8 cellular contexts compared by ENCODE assay signal in the genomic region with DNA sequence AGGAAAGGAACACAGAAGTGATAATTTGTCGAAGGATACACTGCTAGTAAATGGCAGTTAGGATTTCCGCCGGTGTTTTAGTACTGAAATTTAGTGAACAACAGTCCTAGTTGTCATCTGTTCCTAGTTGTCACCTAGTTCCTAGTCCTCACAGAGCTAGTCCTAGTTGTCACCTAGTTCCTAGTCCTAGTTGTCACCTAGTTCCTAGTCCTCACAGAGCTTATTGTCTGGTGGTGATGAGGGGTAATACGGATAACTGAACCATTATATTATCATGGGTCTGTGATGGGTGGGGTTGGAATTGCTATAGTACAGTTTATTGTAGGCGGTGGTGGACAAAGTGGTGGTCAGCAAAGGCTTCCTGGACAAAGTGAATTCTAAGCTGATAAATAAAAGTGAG. TPM values are rescaled to one million over a fixed set of nuclear protein-coding genes. Genes with fewer than 3 reads are reported as not detected.
DNase-seq lines count a peak whose midpoint lies in the region; ATAC-seq and TF ChIP-seq lines count a peak whose summit lies in the region.

No MANE protein-coding gene starts in this region.

- H3K9me3 Mint-ChIP-seq in glutamatergic neuron (ENCODE audit: unreplicated experiment) = no peaks in the 10 kb centered on the region
- no peaks in the 10 kb centered on the region for H3K9me3 Mint-ChIP-seq in stimulated activated naive B cell treated with anti-CD40 and anti-IgM and Interleukin-4, amounts not matched to agents 10 μg/mL and 1 μg/mL and 100 μg/mL, for 72 hours

- WGBS in heart right ventricle, 2 donors = 96 to 97% methylated on average over 5 of the region's 5 CpGs

- DNase-seq in heart right ventricle (no peak), cardiac septum (ENCODE audit: low spot score) (no peak), T-helper 17 cell (no peak), glutamatergic neuron (no peak), foreskin melanocyte (no peak)
- no peak for DNase-seq in stimulated activated naive B cell treated with anti-CD40 and anti-IgM and Interleukin-4, amounts not matched to agents 10 μg/mL and 1 μg/mL and 100 μg/mL, for 72 hours

- H3K36me3 Mint-ChIP-seq in T-helper 17 cell (ENCODE audit: low read depth) = peaks cover 2% of the 10 kb centered on the region
- H3K36me3 Mint-ChIP-seq in glutamatergic neuron (ENCODE audit: unreplicated experiment) = no peaks in the 10 kb centered on the region
- peaks cover 9 to 29% of the 10 kb centered on the region in 2 donors for H3K36me3 Mint-ChIP-seq in stimulated activated naive B cell treated with anti-CD40 and anti-IgM and Interleukin-4, amounts not matched to agents 10 μg/mL and 1 μg/mL and 100 μg/mL, for 72 hours

- peak overlapping the region in 6 of 10 donors; percentile 78 to 98 (median 87) for H3K4me3 ChIP-seq in heart right ventricle

- peak overlapping the region; percentile 74 for H3K27ac Mint-ChIP-seq in T-helper 17 cell
- H3K27ac Mint-ChIP-seq in glutamatergic neuron (ENCODE audit: unreplicated experiment) = no peak overlapping the region
- no peak overlapping the region for H3K27ac Mint-ChIP-seq in stimulated activated naive B cell treated with anti-CD40 and anti-IgM and Interleukin-4, amounts not matched to agents 10 μg/mL and 1 μg/mL and 100 μg/mL, for 72 hours

- peak overlapping the region in 5 of 10 donors; percentile 4 to 83 (median 80) for H3K27ac ChIP-seq in heart right ventricle

- H3K4me1 ChIP-seq in heart right ventricle = peaks cover 0 to 57% (median 39%) of the 10 kb centered on the region in 9 donors

- H3K27me3 ChIP-seq in heart right ventricle = no peaks in the 10 kb centered on the region

- peaks cover 0 to 37% (median 20%) of the 10 kb centered on the region in 9 donors for H3K36me3 ChIP-seq in heart right ventricle

- ATAC-seq in heart right ventricle (no peak), T-helper 17 cell (no peak), GM18873 (IDR thresholded peaks at IDR 0.05; ENCODE audit: low FRiP score, unreplicated experiment) (no peak), HG03135 (IDR thresholded peaks at IDR 0.05; ENCODE audit: unreplicated experiment) (no peak)
- ATAC-seq in stimulated activated naive B cell treated with anti-CD40 and anti-IgM and Interleukin-4, amounts not matched to agents 10 μg/mL and 1 μg/mL and 100 μg/mL, for 72 hours (replicated peaks) = no peak

- TF ChIP-seq CTCF in heart right ventricle (IDR thresholded peaks at IDR 0.05) = no peak
- no peak for TF ChIP-seq CTCF in glutamatergic neuron (IDR thresholded peaks at IDR 0.05; ENCODE audit: partially characterized antibody, unreplicated experiment)

- H3K27me3 Mint-ChIP-seq in T-helper 17 cell = no peaks in the 10 kb centered on the region
- peaks cover 2% of the 10 kb centered on the region for H3K27me3 Mint-ChIP-seq in glutamatergic neuron (ENCODE audit: unreplicated experiment)
- no peaks in the 10 kb centered on the region for H3K27me3 Mint-ChIP-seq in stimulated activated naive B cell treated with anti-CD40 and anti-IgM and Interleukin-4, amounts not matched to agents 10 μg/mL and 1 μg/mL and 100 μg/mL, for 72 hours

- H3K4me3 Mint-ChIP-seq in T-helper 17 cell (peak overlapping the region; percentile 67), glutamatergic neuron (ENCODE audit: unreplicated experiment) (peak overlapping the region; percentile 39)
- H3K4me3 Mint-ChIP-seq in stimulated activated naive B cell treated with anti-CD40 and anti-IgM and Interleukin-4, amounts not matched to agents 10 μg/mL and 1 μg/mL and 100 μg/mL, for 72 hours = peak overlapping the region; percentile 33 to 36

- H3K4me1 Mint-ChIP-seq in T-helper 17 cell = peaks cover 41% of the 10 kb centered on the region
- H3K4me1 Mint-ChIP-seq in glutamatergic neuron (ENCODE audit: low read depth, unreplicated experiment) = peaks cover 17% of the 10 kb centered on the region
- H3K4me1 Mint-ChIP-seq in stimulated activated naive B cell treated with anti-CD40 and anti-IgM and Interleukin-4, amounts not matched to agents 10 μg/mL and 1 μg/mL and 100 μg/mL, for 72 hours = peaks cover 26 to 39% of the 10 kb centered on the region in 2 donors

- H3K9me3 ChIP-seq in heart right ventricle (no peaks in the 10 kb centered on the region), T-helper 17 cell (ENCODE audit: control insufficient read depth, low read length, poor library complexity, severe bottlenecking) (no peaks in the 10 kb centered on the region)

- intact Hi-C loops in heart right ventricle (cut with DNase I) (loop anchor here in 1 of 10 donors (10.0 kb wide), 1 partner anchor 277 kb away; the partner anchor contains the start of gene SSR1), cardiac septum (cut with DNase I) (loop anchor here (2.0 kb wide), 2 partner anchors 47 to 279 kb away; partner anchors contain the start of gene SSR1)

RNA-seq across cellular contexts. Expression of gene SNRNP48, which starts 1.8 kb away (rescaled TPM):
- total RNA-seq in heart right ventricle (10 to 100 TPM in 9 of 10 donors, 1 to 10 TPM in 1; 9.1 to 21.1 (median 13.1) TPM), cardiac septum (13.4 TPM), T-helper 17 cell (1 to 10 TPM; 6.8 to 9.6 TPM), glutamatergic neuron (ENCODE audit: unreplicated experiment) (9.5 TPM)
- polyA plus RNA-seq in heart right ventricle = 10 to 100 TPM; 10.4 to 16.2 TPM

RNA-seq across cellular contexts. Expression of gene DSP, which starts 50.3 kb away (rescaled TPM):
- total RNA-seq in heart right ventricle (100 to 1,000 TPM; 273 to 471 (median 379) TPM), cardiac septum (241 TPM), T-helper 17 cell (under 1 TPM in 1 of 2 donors, not detected in 1; 0.05 TPM), glutamatergic neuron (ENCODE audit: unreplicated experiment) (8.9 TPM)
- polyA plus RNA-seq in heart right ventricle = 10 to 100 TPM; 56.5 to 79.1 TPM

Comparison
In these comparisons a context has a peak if more than half of its experiments do, and no peak if none do; other contexts are left out.
1. RNA of gene DSP, which starts 50.3 kb away (total RNA-seq): 273 to 471 TPM in heart right ventricle and 241 TPM in cardiac septum (single experiment); 8.9 TPM in glutamatergic neuron (single experiment) and 0.05 TPM in T-helper 17 cell; every median in the first group is over 10 times any median in the second.
2. Peak in every context shown above with its lines, with median percentiles within 50 percentile points of each other: H3K4me3 Mint-ChIP-seq.